ENCODE assay signal across 19 cellular contexts in genomic region chr1:11138952-11139351, GRCh38. TPM values are rescaled to one million over a fixed set of nuclear protein-coding genes. Genes with fewer than 3 reads are reported as not detected.
DNase-seq lines count a peak whose midpoint lies in the region; ATAC-seq, FAIRE-seq and TF ChIP-seq lines count a peak whose summit lies in the region.
"Had no signal": no experiment of that assay in that cellular context is flagged by ENCODE, and none has a peak within 500 bp of the region (broad histone marks: within the 10 kb centered on the region; RNA-seq: fewer than 3 reads in every experiment).

No MANE protein-coding gene starts in this region.

- intact Hi-C loops in upper lobe of right lung (cut with DNase I) (no loop called here), transverse colon (cut with DNase I; ENCODE audit: low total_unique reads) (no loop called here)

- H3K27ac ChIP-seq in brain microvascular endothelial cell (no peak overlapping the region), keratinocyte (ENCODE audit: control insufficient read depth, insufficient read depth, low read length) (no peak overlapping the region), upper lobe of right lung (no peak overlapping the region), transverse colon (no peak overlapping the region)
- H3K27ac ChIP-seq: stomach had no signal

- dilution Hi-C loops in keratinocyte (cut with MboI; ENCODE audit: extremely low pct_ligation_motif_present, low sequenced_read_pairs), result no loop called here

- peak overlapping the region; percentile 12 for H3K4me2 ChIP-seq in keratinocyte (ENCODE audit: control insufficient read depth, extremely low read depth, insufficient read depth, low read depth, low read length)
- H3K4me2 ChIP-seq: smooth muscle cell had no signal

- H3K27me3 ChIP-seq in brain microvascular endothelial cell (replicated peaks) (no peaks in the 10 kb centered on the region), keratinocyte (ENCODE audit: control insufficient read depth, extremely low read depth, insufficient read depth, low read length) (no peaks in the 10 kb centered on the region), upper lobe of right lung (no peaks in the 10 kb centered on the region), transverse colon (no peaks in the 10 kb centered on the region)
- H3K27me3 ChIP-seq: stomach had no signal

- ATAC-seq in upper lobe of right lung, result no peak

- peaks cover 27% of the 10 kb centered on the region for H3K4me1 ChIP-seq in keratinocyte (ENCODE audit: control insufficient read depth, extremely low read depth, insufficient read depth, low read length)
- H3K4me1 ChIP-seq in upper lobe of right lung, result no peaks in the 10 kb centered on the region
- H3K4me1 ChIP-seq in transverse colon, result peaks cover 7 to 14% (median 10%) of the 10 kb centered on the region in 4 donors
- H3K4me1 ChIP-seq: stomach had no signal

- 81 to 98% methylated on average over 3 of the region's 3 CpGs for WGBS in transverse colon (ENCODE audit: low coverage in 1 of 2), 2 donors

- peaks cover 29% of the 10 kb centered on the region for H3K36me3 ChIP-seq in brain microvascular endothelial cell (replicated peaks)
- peaks cover 9 to 23% of the 10 kb centered on the region in 2 experiments for H3K36me3 ChIP-seq in keratinocyte (ENCODE audit: control insufficient read depth in 2 of 2, extremely low read depth in 1 of 2, insufficient read depth in 2 of 2, low read length in 2 of 2)
- peaks cover 59% of the 10 kb centered on the region for H3K36me3 ChIP-seq in upper lobe of right lung
- H3K36me3 ChIP-seq in transverse colon, result peaks cover 0 to 54% (median 5%) of the 10 kb centered on the region in 4 donors

- TF ChIP-seq CTCF in AG10803 (conservative IDR thresholded peaks at IDR 0.05; ENCODE audit: low read length), result no peak
- no peak for TF ChIP-seq CTCF in brain microvascular endothelial cell (IDR thresholded peaks at IDR 0.05; ENCODE audit: low read depth, low read length, missing control alignments)
- TF ChIP-seq CTCF in keratinocyte (optimal IDR thresholded peaks at IDR 0.05 in 1 of 3, IDR thresholded peaks at IDR 0.05 in 1 of 3, conservative IDR thresholded peaks at IDR 0.05 in 1 of 3; ENCODE audit: extremely low read depth in 1 of 3, insufficient read depth in 2 of 3, low read length in 3 of 3), result no peak
- no peak for TF ChIP-seq CTCF in upper lobe of right lung (IDR thresholded peaks at IDR 0.05)
- no peak for TF ChIP-seq CTCF in transverse colon (IDR thresholded peaks at IDR 0.05)

- in situ Hi-C loops in brain microvascular endothelial cell (cut with HindIII; ENCODE audit: low pct_ligation_motif_present, low sequenced_read_pairs) (no loop called here), transverse colon (cut with MboI; ENCODE audit: low pct_ligation_motif_present in 1 of 4, low pct_unique_long_range_greater_than_20kb in 1 of 4, low sequenced_read_pairs in 3 of 4) (no loop called here)

- peaks cover 4% of the 10 kb centered on the region for H3K9me1 ChIP-seq in keratinocyte (ENCODE audit: control insufficient read depth, extremely low read depth, insufficient read depth, low read length)

- H4K20me1 ChIP-seq in keratinocyte (ENCODE audit: control insufficient read depth, extremely low read depth, insufficient read depth, low read length), result no peaks in the 10 kb centered on the region

- TF ChIP-seq POLR2A in transverse colon (IDR thresholded peaks at IDR 0.05), result no peak

- no peak overlapping the region for H3K4me3 ChIP-seq in AG10803 (ENCODE audit: low read length)
- no peak overlapping the region for H3K4me3 ChIP-seq in brain microvascular endothelial cell (ENCODE audit: low read depth, low read length)
- no peak overlapping the region for H3K4me3 ChIP-seq in keratinocyte (ENCODE audit: control insufficient read depth in 2 of 3, extremely low read depth in 1 of 3, insufficient read depth in 2 of 3, low read depth in 1 of 3, low read length in 3 of 3)
- H3K4me3 ChIP-seq in upper lobe of right lung, result no peak overlapping the region
- no peak overlapping the region for H3K4me3 ChIP-seq in transverse colon
- H3K4me3 ChIP-seq: smooth muscle cell, stomach had no signal

- FAIRE-seq in keratinocyte (lab: Jason Lieb, UNC), result peak; percentile 65

- no peak overlapping the region for H3K9ac ChIP-seq in keratinocyte (ENCODE audit: control insufficient read depth, extremely low read depth, insufficient read depth, low read length)

- TF ChIP-seq EP300 in transverse colon (IDR thresholded peaks at IDR 0.05; ENCODE audit: low read depth), result no peak

- H2AFZ ChIP-seq in keratinocyte (ENCODE audit: control insufficient read depth, low read length), result no peak overlapping the region

- H3K9me3 ChIP-seq in keratinocyte (ENCODE audit: control insufficient read depth, low read depth, low read length), result no peaks in the 10 kb centered on the region
- H3K9me3 ChIP-seq in upper lobe of right lung, result no peaks in the 10 kb centered on the region
- no peaks in the 10 kb centered on the region for H3K9me3 ChIP-seq in transverse colon
- H3K9me3 ChIP-seq: stomach had no signal

- DNase-seq in AG10803 (ENCODE audit: low read depth), result peak; percentile 52
- peak; percentile 24 for DNase-seq in HT1080 (ENCODE audit: low read depth)
- DNase-seq in brain microvascular endothelial cell, result peak; percentile 11
- DNase-seq in keratinocyte (ENCODE audit: low read depth, low spot score), result no peak
- no peak for DNase-seq in HuH-7.5 (ENCODE audit: low spot score)
- DNase-seq in amniotic stem cell (lab: John Stamatoyannopoulos, UW), result no peak
- DNase-seq in upper lobe of right lung, result no peak
- no peak for DNase-seq in transverse colon
- DNase-seq: activated CD8-positive, alpha-beta memory T cell treated with anti-CD3 and anti-CD28 coated beads, Interleukin-2, amount 50 U/mL, for 4 hours; C1 segment of cervical spinal cord; DMS53; H7; NCI-H146; NCI-H510A treated with DMSO at 0.1 percent for 48 hours; stomach; SW 1271 had no signal

- H3K79me2 ChIP-seq in keratinocyte (ENCODE audit: control insufficient read depth, insufficient read depth, low read length), result no peaks in the 10 kb centered on the region

RNA-seq across cellular contexts. Expression of gene EXOSC10, which starts 39.3 kb away (rescaled TPM):
- total RNA-seq in HT1080 (2014; rRNA removed; shearing (Covaris generic)), result 80.8 and 84.8 TPM in 2 replicates
- 51.3 and 54.4 TPM in 2 replicates for polyA plus RNA-seq in HT1080 (2015; cell fraction: cytosol; rRNA removed)
- 183 and 203 TPM in 2 replicates for polyA plus RNA-seq in HT1080 (2015; cell fraction: nucleus; rRNA removed)
- 44.9 to 86.5 TPM (median 61.2 TPM) in 3 replicates for polyA plus RNA-seq in keratinocyte
- polyA plus RNA-seq in keratinocyte (2011; ENCODE audit: low read depth), result 235 TPM
- 47.4 and 64.6 TPM in 2 replicates for polyA plus RNA-seq in keratinocyte (2011; cell fraction: cytosol; rRNA removed)
- 128 and 141 TPM in 2 replicates for polyA plus RNA-seq in keratinocyte (2011; cell fraction: nucleus; rRNA removed)
- polyA plus RNA-seq in keratinocyte (2012; ENCODE audit: low replicate concordance), result 29.3 and 48.3 TPM in 2 replicates
- 48.0 to 79.4 TPM (median 48.8 TPM) in 3 replicates for polyA minus RNA-seq in keratinocyte
- 29.0 TPM for polyA minus RNA-seq in keratinocyte (2011; cell fraction: cytosol; rRNA and poly(A)+ RNA removed)
- polyA minus RNA-seq in keratinocyte (2011; cell fraction: nucleus; rRNA and poly(A)+ RNA removed), result 45.2 and 74.5 TPM in 2 replicates
- total RNA-seq in upper lobe of right lung (50.9 TPM), transverse colon (100 to 1,000 TPM in 1 of 4 donors, 10 to 100 TPM in 3; 43.8 to 113 (median 68.7) TPM)

RNA-seq across cellular contexts. Expression of gene ANGPTL7, which starts 50.2 kb away (rescaled TPM):
- total RNA-seq in HT1080 (2014; rRNA removed; shearing (Covaris generic)), result not detected in 2 replicates
- polyA plus RNA-seq in HT1080 (2015; cell fraction: cytosol; rRNA removed), result not detected in 2 replicates
- not detected in 2 replicates for polyA plus RNA-seq in HT1080 (2015; cell fraction: nucleus; rRNA removed)
- polyA plus RNA-seq in keratinocyte, result not detected in 3 replicates
- polyA plus RNA-seq in keratinocyte (2011; ENCODE audit: low read depth), result not detected
- not detected in 2 replicates for polyA plus RNA-seq in keratinocyte (2011; cell fraction: cytosol; rRNA removed)
- polyA plus RNA-seq in keratinocyte (2011; cell fraction: nucleus; rRNA removed), result not detected in 2 replicates
- polyA plus RNA-seq in keratinocyte (2012; ENCODE audit: low replicate concordance), result 0.08 TPM in 1 of 2 replicates, not detected in the other
- not detected in 3 replicates for polyA minus RNA-seq in keratinocyte
- not detected for polyA minus RNA-seq in keratinocyte (2011; cell fraction: cytosol; rRNA and poly(A)+ RNA removed)
- not detected in 2 replicates for polyA minus RNA-seq in keratinocyte (2011; cell fraction: nucleus; rRNA and poly(A)+ RNA removed)
- total RNA-seq in upper lobe of right lung, result 1.1 TPM
- under 1 TPM in 3 of 4 donors, not detected in 1; 0.55 to 1.00 (median 0.79) TPM for total RNA-seq in transverse colon
- total RNA-seq: H7, mesothelial cell of epicardium, osteocyte, smooth muscle cell had no signal

Comparison
In these comparisons a context has a peak if more than half of its experiments do, and no peak if none do; other contexts are left out.
1. DNase-seq: peak in AG10803 (single experiment), HT1080 (single experiment) and brain microvascular endothelial cell (single experiment); none in keratinocyte (single experiment), HuH-7.5 (single experiment), amniotic stem cell (single experiment), upper lobe of right lung (single experiment) and transverse colon (single experiment).